ENCODE assay signal across 8 cellular contexts in the genomic region with DNA sequence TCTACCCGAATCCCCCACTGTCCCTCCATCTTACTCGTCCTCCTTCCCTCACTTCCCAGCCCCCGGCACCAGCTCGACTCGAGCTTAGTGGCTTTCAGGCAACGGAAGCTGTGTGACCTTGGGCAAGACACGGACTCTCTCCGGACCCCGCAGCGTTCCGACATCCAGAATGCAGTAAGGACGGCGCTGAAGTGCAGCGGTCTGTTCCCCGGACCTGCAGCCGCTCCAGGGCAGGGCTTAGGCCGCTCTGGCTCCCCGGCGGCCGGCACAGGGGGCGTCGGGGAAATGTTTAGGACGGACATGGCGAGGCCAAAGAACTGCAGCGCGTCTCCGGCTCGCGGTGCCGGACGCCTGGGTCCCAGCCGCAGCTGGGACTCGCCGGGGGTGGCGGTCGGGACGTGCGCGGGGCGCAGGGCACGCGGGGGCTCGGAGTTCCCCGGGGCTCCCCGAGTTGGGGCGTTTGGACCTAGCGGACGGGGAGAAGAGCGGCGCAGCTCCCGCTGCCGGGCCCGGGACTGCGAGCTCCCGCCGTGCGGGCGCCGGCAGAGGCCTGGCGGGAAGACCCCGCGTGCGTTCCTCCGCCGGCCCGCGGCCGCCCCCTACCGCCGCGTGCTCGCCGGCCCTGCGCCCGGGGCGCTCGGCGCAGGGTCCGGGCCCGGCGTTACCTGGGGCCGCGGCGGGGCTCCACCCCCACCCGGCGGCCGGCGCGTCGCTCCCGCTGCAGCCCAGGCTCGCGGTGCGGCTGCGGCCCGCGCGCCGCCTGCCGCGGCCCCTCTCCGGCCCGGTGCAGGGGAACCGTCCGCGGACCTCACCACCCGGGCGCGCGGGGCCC. TPM values are rescaled to one million over a fixed set of nuclear protein-coding genes. Genes with fewer than 3 reads are reported as not detected.
DNase-seq lines count a peak whose midpoint lies in the region; ATAC-seq and TF ChIP-seq lines count a peak whose summit lies in the region.

No MANE protein-coding gene starts in this region.

- peak in 14 of 56 donors; percentile 4 to 47 (median 16) for TF ChIP-seq CTCF in dorsolateral prefrontal cortex (IDR thresholded peaks at IDR 0.05 in 54 of 56, conservative IDR thresholded peaks at IDR 0.05 in 2 of 56; ENCODE audit: low read depth in 1 of 56, partially characterized antibody in 56 of 56)

- H3K27me3 ChIP-seq in BLaER1 (no peaks in the 10 kb centered on the region), SJSA1 (replicated peaks) (peaks cover 11% of the 10 kb centered on the region), dorsolateral prefrontal cortex (no peaks in the 10 kb centered on the region), aorta (ENCODE audit: control insufficient read depth in 1 of 2, insufficient read depth in 2 of 2, low read length in 1 of 2) (no peaks in the 10 kb centered on the region)

- H3K4me2 ChIP-seq in BLaER1: peak overlapping the region; percentile 100

- DNase-seq in SJSA1 (ENCODE audit: low read depth in 1 of 2, low spot score in 2 of 2) (peak in 1 of 2 experiments; percentile 32), dorsolateral prefrontal cortex (peak in 1 of 10 donors; percentile 49), aorta (no peak), NCI-H2029 treated with DMSO at 0.1 percent for 48 hours (lab: John Stamatoyannopoulos, UW) (no peak)

- WGBS in mesodermal cell (ENCODE audit: insufficient coverage in 2 of 2), 2 experiments: 1 to 2% methylated on average over 83 to 97 of the region's 110 CpGs
- 2 to 4% methylated on average over 73 to 110 of the region's 110 CpGs for WGBS in aorta, 2 donors

- ATAC-seq in GM18511 (IDR thresholded peaks at IDR 0.05; ENCODE audit: unreplicated experiment): peak; percentile 47
- ATAC-seq in HG02981 (IDR thresholded peaks at IDR 0.05; ENCODE audit: unreplicated experiment): peak; percentile 31
- ATAC-seq in aorta (ENCODE audit: low FRiP score): no peak

- H3K9me3 ChIP-seq in BLaER1 (no peaks in the 10 kb centered on the region), SJSA1 (replicated peaks) (no peaks in the 10 kb centered on the region), mesodermal cell (ENCODE audit: control insufficient read depth, low read length) (no peaks in the 10 kb centered on the region), aorta (ENCODE audit: control insufficient read depth, low read length) (no peaks in the 10 kb centered on the region)

- no peaks in the 10 kb centered on the region for H3K36me3 ChIP-seq in BLaER1
- H3K36me3 ChIP-seq in SJSA1: 0 out of 2 replicates have a peak, but pooled peaks cover 6% of the 10 kb centered on the region
- no peaks in the 10 kb centered on the region for H3K36me3 ChIP-seq in mesodermal cell (ENCODE audit: control insufficient read depth, insufficient read depth, low read length)
- no peaks in the 10 kb centered on the region for H3K36me3 ChIP-seq in aorta (ENCODE audit: control insufficient read depth in 1 of 2, insufficient read depth in 2 of 2, low read length in 1 of 2)

- H3K4me1 ChIP-seq in BLaER1: peaks cover 68% of the 10 kb centered on the region
- peaks cover 28% of the 10 kb centered on the region for H3K4me1 ChIP-seq in SJSA1 (replicated peaks)
- peaks cover 24% of the 10 kb centered on the region for H3K4me1 ChIP-seq in mesodermal cell (ENCODE audit: control insufficient read depth, insufficient read depth, low read length, poor library complexity, severe bottlenecking)
- H3K4me1 ChIP-seq in aorta (ENCODE audit: control insufficient read depth in 1 of 2, insufficient read depth in 2 of 2, low read length in 2 of 2): no peaks in the 10 kb centered on the region

- intact Hi-C loops in dorsolateral prefrontal cortex (cut with DNase I): loop anchor here (2.0 kb wide), 2 partner anchors 96 to 126 kb away; a partner anchor contains a TSS
- intact Hi-C loops in aorta (cut with DNase I): loop anchor here in 1 of 2 donors (5.0 kb wide), 2 partner anchors 104 to 156 kb away; a partner anchor contains a TSS

- H3K27ac ChIP-seq in BLaER1 (peak overlapping the region; percentile 91), SJSA1 (no peak overlapping the region), dorsolateral prefrontal cortex (peak overlapping the region in 50 of 59 donors; percentile 22 to 93 (median 80)), mesodermal cell (ENCODE audit: low read depth, low read length, severe bottlenecking) (no peak overlapping the region), aorta (ENCODE audit: low read depth in 1 of 2, low read length in 2 of 2) (no peak overlapping the region)

- H3K9ac ChIP-seq in BLaER1: peak overlapping the region; percentile 90

- H3K4me3 ChIP-seq in BLaER1 (peak overlapping the region; percentile 79), SJSA1 (peak overlapping the region; percentile 60), dorsolateral prefrontal cortex (peak overlapping the region; percentile 54 to 85 (median 76)), mesodermal cell (ENCODE audit: extremely low read depth, insufficient read depth, low read length, poor library complexity, severe bottlenecking) (peak overlapping the region; percentile 55), aorta (ENCODE audit: low read length in 2 of 2) (peak overlapping the region; percentile 45 to 63)

- H4K20me1 ChIP-seq in BLaER1: no peaks in the 10 kb centered on the region

RNA-seq across cellular contexts. Expression of a gene that starts 5.6 kb away (rescaled TPM):
- 5.0 and 5.6 TPM in 2 replicates for total RNA-seq in SJSA1 (2014; rRNA removed; shearing (Covaris generic))
- total RNA-seq in dorsolateral prefrontal cortex (10 to 100 TPM; 47.3 to 95.7 (median 68.5) TPM), aorta (10 to 100 TPM; 23.2 to 40.6 TPM)
- 85.4 TPM for polyA plus RNA-seq in mesodermal cell (2013, experiment 1 of 2)
- polyA plus RNA-seq in mesodermal cell (2013, experiment 2 of 2): 69.7 TPM
- polyA plus RNA-seq in aorta: 10 to 100 TPM in 1 of 2 donors, 1 to 10 TPM in 1; 8.5 to 13.4 TPM

RNA-seq across cellular contexts. Expression of a gene that starts 6.3 kb away (rescaled TPM):
- total RNA-seq in SJSA1 (2014; rRNA removed; shearing (Covaris generic)): not detected in 2 replicates
- total RNA-seq in dorsolateral prefrontal cortex (1 to 10 TPM in 116 of 120 experiments, under 1 TPM in 4; 0.58 to 7.9 (median 2.4) TPM), aorta (not detected)
- polyA plus RNA-seq in mesodermal cell (2013, experiment 1 of 2): not detected
- polyA plus RNA-seq in mesodermal cell (2013, experiment 2 of 2): not detected
- 10 to 100 TPM in 1 of 2 donors, under 1 TPM in 1; 0.08 to 21.5 TPM for polyA plus RNA-seq in aorta

Comparison
In these comparisons a context has a peak if more than half of its experiments do, and no peak if none do; other contexts are left out.
1. H3K27ac ChIP-seq: peak in BLaER1 (single experiment) and dorsolateral prefrontal cortex (50 of 59); none in SJSA1 (single experiment), mesodermal cell (single experiment) and aorta (0 of 2).
2. Peak in every context shown above with its lines, with median percentiles within 50 percentile points of each other: H3K4me3 ChIP-seq.